In the genomic region with DNA sequence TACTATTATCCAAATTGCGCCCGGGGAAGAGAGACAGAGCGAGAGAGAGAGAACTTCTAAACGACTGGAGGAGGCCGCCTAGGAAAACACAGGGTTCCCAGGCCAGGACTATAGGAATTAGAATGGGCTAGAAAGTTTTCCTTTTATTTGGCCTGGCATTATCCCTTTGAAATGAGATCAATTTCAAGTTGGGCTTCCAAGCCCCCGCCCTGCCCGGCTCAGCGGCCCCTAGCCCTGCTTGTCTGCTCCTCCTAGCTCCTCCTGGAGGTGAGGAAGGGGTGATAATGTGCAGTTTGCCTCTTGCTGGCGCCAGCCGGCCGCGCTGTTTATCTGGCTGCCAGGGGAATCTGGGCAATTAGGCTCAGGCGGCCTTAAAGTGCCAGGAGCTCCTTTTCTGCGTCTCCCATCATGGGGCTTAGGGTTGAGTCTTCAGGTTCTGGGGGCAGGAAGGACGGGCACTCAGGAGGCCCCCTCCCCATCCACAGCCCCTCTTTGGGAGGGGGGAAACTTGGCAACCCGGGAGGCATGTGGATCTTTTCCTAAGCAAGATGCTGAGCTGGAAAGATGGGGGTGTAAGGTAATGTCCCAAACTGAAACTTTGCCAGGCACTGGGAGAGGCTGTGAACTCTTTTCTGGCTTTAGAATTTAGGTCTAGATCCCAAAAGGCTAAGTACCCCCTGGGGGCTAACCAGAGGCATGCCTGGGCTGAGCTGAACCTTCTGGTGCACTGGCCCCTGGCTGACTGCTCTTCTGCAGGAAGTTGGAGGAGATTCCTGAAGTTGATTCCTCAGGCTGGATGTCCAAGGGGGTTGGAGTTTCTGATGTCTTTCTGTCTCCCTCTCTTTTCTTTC, we compare ENCODE assay signal across 8 cellular contexts. TPM values are rescaled to one million over a fixed set of nuclear protein-coding genes. Genes with fewer than 3 reads are reported as not detected.
DNase-seq lines count a peak whose midpoint lies in the region; ATAC-seq and TF ChIP-seq lines count a peak whose summit lies in the region.

No MANE protein-coding gene starts in this region.

- ATAC-seq in HG03469 (IDR thresholded peaks at IDR 0.05; ENCODE audit: unreplicated experiment) (no peak), HG03571 (IDR thresholded peaks at IDR 0.05; ENCODE audit: unreplicated experiment) (no peak)
- no peak for ATAC-seq in CD4-positive, alpha-beta T cell (ENCODE audit: poor library complexity)

- H3K27me3 ChIP-seq in CD4-positive, alpha-beta T cell (ENCODE audit: control insufficient read depth, insufficient read depth, low read length) = peaks cover 13% of the 10 kb centered on the region

- peak overlapping the region; percentile 93 for H3K4me3 ChIP-seq in coronary artery

- CTCF ChIA-PET in CD4-positive, alpha-beta T cell (lab: Charles Lee) = no interaction called here

- no peaks in the 10 kb centered on the region for H3K9me3 ChIP-seq in CD4-positive, alpha-beta T cell (ENCODE audit: control insufficient read depth, low read length)

- peaks cover 34% of the 10 kb centered on the region for H3K36me3 Mint-ChIP-seq in mesothelial cell of epicardium
- H3K36me3 Mint-ChIP-seq in CD4-positive, alpha-beta T cell (ENCODE audit: low read depth) = no peaks in the 10 kb centered on the region

- H3K27ac Mint-ChIP-seq in mesothelial cell of epicardium = peak overlapping the region; percentile 91
- H3K27ac Mint-ChIP-seq in CD4-positive, alpha-beta T cell = no peak overlapping the region

- intact Hi-C loops in CD4-positive, alpha-beta T cell (cut with DNase I, micrococcal nuclease) = loop anchor here in 1 of 2 experiments (10.0 kb wide), 2 partner anchors 203 to 1137 kb away; a partner anchor contains a TSS

- TF ChIP-seq CTCF in coronary artery (IDR thresholded peaks at IDR 0.05) = no peak
- TF ChIP-seq CTCF in mesothelial cell of epicardium (IDR thresholded peaks at IDR 0.05; ENCODE audit: unreplicated experiment) = no peak
- no peak for TF ChIP-seq CTCF in CD4-positive, alpha-beta T cell (IDR thresholded peaks at IDR 0.05)

- peak overlapping the region; percentile 76 to 79 for H3K27ac ChIP-seq in coronary artery
- no peak overlapping the region for H3K27ac ChIP-seq in CD4-positive, alpha-beta T cell (ENCODE audit: low read depth, low read length)

- no peaks in the 10 kb centered on the region for H3K27me3 Mint-ChIP-seq in mesothelial cell of epicardium (ENCODE audit: low read depth)
- H3K27me3 Mint-ChIP-seq in CD4-positive, alpha-beta T cell = peaks cover 13% of the 10 kb centered on the region

- peak; percentile 63 for DNase-seq in AG08396 (ENCODE audit: low spot score)
- DNase-seq in NCI-H1694 (lab: John Stamatoyannopoulos, UW) = peak; percentile 31
- DNase-seq in coronary artery (ENCODE audit: low spot score) = no peak
- DNase-seq in mesothelial cell of epicardium (ENCODE audit: low spot score in 2 of 2, unreplicated experiment in 2 of 2) = peak; percentile 35 to 70
- no peak for DNase-seq in germinal center (ENCODE audit: low spot score)
- DNase-seq in CD4-positive, alpha-beta T cell = no peak

- POLR2A ChIA-PET in CD4-positive, alpha-beta T cell (lab: Charles Lee) = no interaction called here

- no peaks in the 10 kb centered on the region for H3K9me3 Mint-ChIP-seq in mesothelial cell of epicardium
- no peaks in the 10 kb centered on the region for H3K9me3 Mint-ChIP-seq in CD4-positive, alpha-beta T cell

- H3K4me1 Mint-ChIP-seq in mesothelial cell of epicardium = peaks cover 71% of the 10 kb centered on the region
- peaks cover 4% of the 10 kb centered on the region for H3K4me1 Mint-ChIP-seq in CD4-positive, alpha-beta T cell (ENCODE audit: low read depth)

- peak overlapping the region; percentile 94 for H3K4me3 Mint-ChIP-seq in mesothelial cell of epicardium
- H3K4me3 Mint-ChIP-seq in CD4-positive, alpha-beta T cell = no peak overlapping the region

RNA-seq across cellular contexts. Expression of a gene that starts 5.5 kb away (rescaled TPM):
- total RNA-seq in mesothelial cell of epicardium = 164 to 176 TPM (median 176 TPM) in 3 replicates
- total RNA-seq in CD4-positive, alpha-beta T cell = under 1 TPM; 0.59 to 0.69 TPM

Comparison
In these comparisons a context has a peak if more than half of its experiments do, and no peak if none do; other contexts are left out.
1. DNase-seq: peak in AG08396 (single experiment), NCI-H1694 (single experiment) and mesothelial cell of epicardium (2 of 2); none in coronary artery (single experiment), germinal center (single experiment) and CD4-positive, alpha-beta T cell (0 of 10).
2. RNA of a gene that starts 5.5 kb away (total RNA-seq): 164 to 176 TPM in mesothelial cell of epicardium; 0.59 to 0.69 TPM in CD4-positive, alpha-beta T cell; every median in the first group is over 10 times any median in the second.